ENCODE assay signal across 29 cellular contexts in genomic region chr17:69435986-69436696, GRCh38.
"Had no signal": no experiment of that assay in that cellular context is flagged by ENCODE, and none has a peak within 500 bp of the region (broad histone marks: within the 10 kb centered on the region; RNA-seq: fewer than 3 reads in every experiment).

No MANE protein-coding gene starts in this region.

- ATAC-seq: activated T-cell treated with anti-CD3 and anti-CD28 coated beads, Interleukin-2, amount 50 U/mL, for 72 hours had no signal

- H3K4me3 ChIP-seq: coronary artery, dorsolateral prefrontal cortex, esophagus muscularis mucosa had no signal

- H3K27me3 Mint-ChIP-seq: activated CD4-positive, alpha-beta memory T cell treated with anti-CD3 and anti-CD28 coated beads, Interleukin-2, amount 10 ng/mL, durations not matched to agents 7 days and 5 days; activated CD4-positive, alpha-beta T cell treated with anti-CD3 and anti-CD28 coated beads, Interleukin-2, amount 10 ng/mL, durations not matched to agents 7 days and 5 days; activated naive CD4-positive, alpha-beta T cell treated with anti-CD3 and anti-CD28 coated beads, Interleukin-2, amount 10 ng/mL, durations not matched to agents 7 days and 5 days; activated naive CD8-positive, alpha-beta T cell; activated T-cell treated with anti-CD3 and anti-CD28 coated beads, Interleukin-2, amount 50 U/mL, for 24 hours; central memory CD8-positive, alpha-beta T cell; dendritic cell treated with granulocyte-macrophage colony-stimulating factor and Interleukin-4, amounts not matched to agents 40 ng/mL and 50 ng/mL, for 4 days had no signal

- H3K4me3 Mint-ChIP-seq: activated CD4-positive, alpha-beta memory T cell treated with anti-CD3 and anti-CD28 coated beads, Interleukin-2, amount 10 ng/mL, durations not matched to agents 7 days and 5 days; activated CD4-positive, alpha-beta T cell treated with anti-CD3 and anti-CD28 coated beads, Interleukin-2, amount 10 ng/mL, durations not matched to agents 7 days and 5 days; activated naive CD4-positive, alpha-beta T cell treated with anti-CD3 and anti-CD28 coated beads, Interleukin-2, amount 10 ng/mL, durations not matched to agents 7 days and 5 days; activated naive CD8-positive, alpha-beta T cell; activated T-cell treated with anti-CD3 and anti-CD28 coated beads, Interleukin-2, amount 50 U/mL, for 24 hours; activated T-cell treated with anti-CD3 and anti-CD28 coated beads, Interleukin-2, amount 50 U/mL, for 72 hours; central memory CD8-positive, alpha-beta T cell; dendritic cell treated with granulocyte-macrophage colony-stimulating factor and Interleukin-4, amounts not matched to agents 40 ng/mL and 50 ng/mL, for 4 days; endodermal cell had no signal

- H3K27ac Mint-ChIP-seq: activated CD4-positive, alpha-beta memory T cell treated with anti-CD3 and anti-CD28 coated beads, Interleukin-2, amount 10 ng/mL, durations not matched to agents 7 days and 5 days; activated CD4-positive, alpha-beta T cell treated with anti-CD3 and anti-CD28 coated beads, Interleukin-2, amount 10 ng/mL, durations not matched to agents 7 days and 5 days; activated naive CD4-positive, alpha-beta T cell treated with anti-CD3 and anti-CD28 coated beads, Interleukin-2, amount 10 ng/mL, durations not matched to agents 7 days and 5 days; activated naive CD8-positive, alpha-beta T cell; activated T-cell treated with anti-CD3 and anti-CD28 coated beads, Interleukin-2, amount 50 U/mL, for 24 hours; activated T-cell treated with anti-CD3 and anti-CD28 coated beads, Interleukin-2, amount 50 U/mL, for 72 hours; dendritic cell treated with granulocyte-macrophage colony-stimulating factor and Interleukin-4, amounts not matched to agents 40 ng/mL and 50 ng/mL, for 4 days; endodermal cell had no signal

- FAIRE-seq: astrocyte, bronchial epithelial cell had no signal

- H3K27me3 ChIP-seq: brain microvascular endothelial cell, dorsolateral prefrontal cortex, esophagus muscularis mucosa had no signal

- DNase-seq: activated CD4-positive, alpha-beta memory T cell treated with anti-CD3 and anti-CD28 coated beads, Interleukin-2, amount 10 ng/mL, durations not matched to agents 7 days and 5 days; activated CD4-positive, alpha-beta T cell treated with anti-CD3 and anti-CD28 coated beads for 1 hour; activated CD4-positive, alpha-beta T cell treated with anti-CD3 and anti-CD28 coated beads for 4 hours; activated CD4-positive, alpha-beta T cell treated with anti-CD3 and anti-CD28 coated beads, Interleukin-2, amount 10 ng/mL, durations not matched to agents 7 days and 5 days; activated CD4-positive, alpha-beta T cell treated with anti-CD3 and anti-CD28 coated beads, Interleukin-2, amount 50 U/mL, for 4 hours; activated CD8-positive, alpha-beta memory T cell treated with anti-CD3 and anti-CD28 coated beads, Interleukin-2, amount 50 U/mL, for 48 hours; activated gamma-delta T cell; activated naive CD4-positive, alpha-beta T cell; activated naive CD4-positive, alpha-beta T cell treated with anti-CD3 and anti-CD28 coated beads, Interleukin-2, amount 10 ng/mL, durations not matched to agents 7 days and 5 days; activated T-cell treated with anti-CD3 and anti-CD28 coated beads for 4 hours; activated T-cell treated with anti-CD3 and anti-CD28 coated beads, Interleukin-2, amount 50 U/mL, for 24 hours; activated T-cell treated with anti-CD3 and anti-CD28 coated beads, Interleukin-2, amount 50 U/mL, for 72 hours; amniotic stem cell; anterior cingulate cortex; brain microvascular endothelial cell; dorsolateral prefrontal cortex; effector memory CD4-positive, alpha-beta T cell; endodermal cell; erythroblast; foreskin melanocyte; head of caudate nucleus; T-helper 2 cell had no signal

- H3K27ac ChIP-seq: brain microvascular endothelial cell, coronary artery, dorsolateral prefrontal cortex, esophagus muscularis mucosa had no signal

- H3K9me3 Mint-ChIP-seq: dendritic cell treated with granulocyte-macrophage colony-stimulating factor and Interleukin-4, amounts not matched to agents 40 ng/mL and 50 ng/mL, for 4 days had no signal

- H3K36me3 ChIP-seq: brain microvascular endothelial cell, esophagus muscularis mucosa had no signal
